ENCODE assay signal across 8 cellular contexts in the genomic region with DNA sequence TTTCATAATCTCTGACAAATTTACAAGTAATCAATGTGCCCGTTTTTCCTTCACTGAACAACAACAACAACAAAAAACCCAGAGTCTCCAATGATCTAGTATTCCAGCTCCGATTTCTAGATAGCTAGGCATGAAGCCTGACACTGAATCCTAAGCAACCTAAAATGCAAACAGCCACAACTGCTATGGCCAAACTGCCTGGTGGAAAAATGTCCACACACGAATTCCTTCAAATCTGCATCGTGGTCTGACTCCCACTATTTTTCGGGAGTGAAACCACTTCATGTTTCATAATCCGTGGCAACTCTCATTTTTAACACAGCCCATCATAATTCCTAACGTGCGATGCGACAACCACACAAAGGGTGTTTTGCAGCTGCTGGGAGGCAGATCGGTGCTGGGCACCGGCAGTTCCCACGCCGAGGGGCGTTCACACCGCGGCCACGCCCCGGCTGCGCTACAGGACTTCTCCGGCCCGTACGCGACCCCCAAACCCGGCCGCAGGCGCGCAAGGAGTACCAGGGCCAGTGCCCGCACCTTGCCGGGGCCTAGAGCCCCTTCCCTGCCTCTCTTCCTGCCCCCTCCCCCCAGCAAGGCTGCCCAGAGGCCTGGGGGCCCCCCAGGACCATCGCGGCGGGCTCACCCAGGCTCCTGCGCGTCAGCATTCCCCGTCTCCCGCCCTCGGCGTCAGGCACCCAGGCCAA. TPM values are rescaled to one million over a fixed set of nuclear protein-coding genes. Genes with fewer than 3 reads are reported as not detected.
A peak's percentile ranks its signal among the peaks of the same experiment; 100 is the strongest.
DNase-seq lines count a peak whose midpoint lies in the region; ATAC-seq and TF ChIP-seq lines count a peak whose summit lies in the region.

No MANE protein-coding gene starts in this region.

- H3K9me3 Mint-ChIP-seq in CD4-positive, CD25-positive, alpha-beta regulatory T cell = no peaks in the 10 kb centered on the region
- H3K9me3 Mint-ChIP-seq in nephron progenitor cell = no peaks in the 10 kb centered on the region

- H3K4me1 Mint-ChIP-seq in CD4-positive, CD25-positive, alpha-beta regulatory T cell = peaks cover 8 to 25% (median 16%) of the 10 kb centered on the region in 4 donors
- H3K4me1 Mint-ChIP-seq in nephron progenitor cell = peaks cover 22% of the 10 kb centered on the region

- TF ChIP-seq CTCF in foreskin fibroblast (IDR thresholded peaks at IDR 0.05; ENCODE audit: low read depth, low read length) (no peak), nephron progenitor cell (IDR thresholded peaks at IDR 0.05) (no peak), tibial nerve (IDR thresholded peaks at IDR 0.05) (no peak)

- peak in 2 of 3 donors; percentile 19 to 53 for DNase-seq in CD4-positive, CD25-positive, alpha-beta regulatory T cell
- DNase-seq in NCI-H774 (lab: John Stamatoyannopoulos, UW) (peak; percentile 36), activated gamma-delta T cell (lab: John Stamatoyannopoulos, UW) (peak; percentile 29), foreskin fibroblast (peak; percentile 37 to 79), nephron progenitor cell (peak; percentile 75), tibial nerve (ENCODE audit: low spot score in 2 of 2) (peak; percentile 15 to 21)

- TF ChIP-seq POLR2A in tibial nerve (IDR thresholded peaks at IDR 0.05) = no peak

- H3K36me3 Mint-ChIP-seq in CD4-positive, CD25-positive, alpha-beta regulatory T cell = no peaks in the 10 kb centered on the region
- peaks cover 7% of the 10 kb centered on the region for H3K36me3 Mint-ChIP-seq in nephron progenitor cell (ENCODE audit: low read depth)

- H3K9me3 ChIP-seq in CD4-positive, CD25-positive, alpha-beta regulatory T cell (ENCODE audit: control insufficient read depth in 2 of 2, low read length in 2 of 2) = no peaks in the 10 kb centered on the region
- no peaks in the 10 kb centered on the region for H3K9me3 ChIP-seq in tibial nerve

- no peak for TF ChIP-seq EP300 in tibial nerve (IDR thresholded peaks at IDR 0.05)

- H3K27me3 Mint-ChIP-seq in CD4-positive, CD25-positive, alpha-beta regulatory T cell = no peaks in the 10 kb centered on the region
- no peaks in the 10 kb centered on the region for H3K27me3 Mint-ChIP-seq in nephron progenitor cell (ENCODE audit: low read depth, poor library complexity)

- peaks cover 12% of the 10 kb centered on the region for H3K4me1 ChIP-seq in CD4-positive, CD25-positive, alpha-beta regulatory T cell (ENCODE audit: control insufficient read depth, insufficient read depth, low read length, poor library complexity, severe bottlenecking)
- peaks cover 0 to 29% (median 4%) of the 10 kb centered on the region in 4 donors for H3K4me1 ChIP-seq in tibial nerve

- peak overlapping the region; percentile 88 to 97 (median 92) for H3K4me3 Mint-ChIP-seq in CD4-positive, CD25-positive, alpha-beta regulatory T cell
- peak overlapping the region; percentile 91 for H3K4me3 Mint-ChIP-seq in nephron progenitor cell

- peak overlapping the region; percentile 60 for H3K27ac ChIP-seq in CD4-positive, CD25-positive, alpha-beta regulatory T cell (ENCODE audit: insufficient read depth, low read length, poor library complexity, severe bottlenecking)
- peak overlapping the region; percentile 94 to 98 (median 96) for H3K27ac ChIP-seq in tibial nerve

- H3K27me3 ChIP-seq in CD4-positive, CD25-positive, alpha-beta regulatory T cell (ENCODE audit: control insufficient read depth, insufficient read depth, low read length) = no peaks in the 10 kb centered on the region
- H3K27me3 ChIP-seq in tibial nerve = no peaks in the 10 kb centered on the region

- peak in 1 of 2 donors; percentile 16 for ATAC-seq in CD4-positive, CD25-positive, alpha-beta regulatory T cell (ENCODE audit: low read depth in 2 of 2)
- ATAC-seq in GM19043 (IDR thresholded peaks at IDR 0.05; ENCODE audit: low read depth, unreplicated experiment) (peak; percentile 36), HG03175 (IDR thresholded peaks at IDR 0.05; ENCODE audit: unreplicated experiment) (peak; percentile 48)

- peaks cover 4% of the 10 kb centered on the region for H3K36me3 ChIP-seq in CD4-positive, CD25-positive, alpha-beta regulatory T cell (ENCODE audit: control insufficient read depth, insufficient read depth, low read length)
- H3K36me3 ChIP-seq in tibial nerve = peaks cover 0 to 4% (median 0%) of the 10 kb centered on the region in 3 donors

- peak overlapping the region; percentile 94 for H3K4me3 ChIP-seq in CD4-positive, CD25-positive, alpha-beta regulatory T cell (ENCODE audit: low read depth, low read length)
- H3K4me3 ChIP-seq in foreskin fibroblast (ENCODE audit: low read depth in 1 of 2, low read length in 2 of 2) = peak overlapping the region; percentile 91 to 99
- H3K4me3 ChIP-seq in tibial nerve = peak overlapping the region; percentile 87 to 100 (median 94)

- WGBS in tibial nerve, 2 donors = 0 to 1% methylated on average over 18 to 33 of the region's 38 CpGs

- peak overlapping the region; percentile 77 to 86 (median 80) for H3K27ac Mint-ChIP-seq in CD4-positive, CD25-positive, alpha-beta regulatory T cell
- peak overlapping the region; percentile 30 for H3K27ac Mint-ChIP-seq in nephron progenitor cell

RNA-seq across cellular contexts. Expression of a gene that starts 0.8 kb away (rescaled TPM):
- 18.9 TPM for total RNA-seq in CD4-positive, CD25-positive, alpha-beta regulatory T cell
- 1 to 10 TPM; 4.5 to 8.1 (median 6.8) TPM for polyA plus RNA-seq in CD4-positive, CD25-positive, alpha-beta regulatory T cell
- total RNA-seq in tibial nerve = 10 to 100 TPM; 31.4 to 41.2 (median 31.7) TPM

Comparison
In these comparisons a context has a peak if more than half of its experiments do, and no peak if none do; other contexts are left out.
1. DNase-seq: peak in every context shown above with its lines; median percentile 75 in nephron progenitor cell; 58 in foreskin fibroblast; 36 in CD4-positive, CD25-positive, alpha-beta regulatory T cell; 36 in NCI-H774; 29 in activated gamma-delta T cell; 18 in tibial nerve.